2 cellular contexts compared by ENCODE assay signal in the genomic region with DNA sequence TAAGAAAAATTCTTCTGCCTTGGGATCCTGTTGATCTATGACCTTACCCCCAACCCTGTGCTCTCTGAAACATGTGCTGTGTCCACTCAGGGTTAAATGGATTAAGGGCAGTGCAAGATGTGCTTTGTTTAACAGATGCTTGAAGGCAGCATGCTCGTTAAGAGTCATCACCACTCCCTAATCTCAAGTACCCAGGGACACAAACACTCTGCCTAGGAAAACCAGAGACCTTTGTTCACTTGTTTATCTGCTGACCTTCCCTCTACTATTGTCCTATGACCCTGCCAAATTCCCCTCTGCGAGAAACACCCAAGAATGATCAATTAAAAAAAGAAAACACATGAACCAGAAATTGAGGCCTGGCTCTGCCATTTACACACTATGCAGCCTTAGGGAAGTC. TPM values are rescaled to one million over a fixed set of nuclear protein-coding genes. Genes with fewer than 3 reads are reported as not detected.
"Had no signal": no experiment of that assay in that cellular context is flagged by ENCODE, and none has a peak within 500 bp of the region (broad histone marks: within the 10 kb centered on the region; RNA-seq: fewer than 3 reads in every experiment).

No MANE protein-coding gene starts in this region.

RNA-seq across cellular contexts. Expression of a gene that starts 40.8 kb away (rescaled TPM):
- total RNA-seq: LHCN-M2, Right ventricle myocardium superior had no signal
